18 cellular contexts compared by ENCODE assay signal in genomic region chr3:144036498-144036897, GRCh38.
DNase-seq lines count a peak whose midpoint lies in the region; ATAC-seq, FAIRE-seq and TF ChIP-seq lines count a peak whose summit lies in the region.
"Had no signal": no experiment of that assay in that cellular context is flagged by ENCODE, and none has a peak within 500 bp of the region (broad histone marks: within the 10 kb centered on the region; RNA-seq: fewer than 3 reads in every experiment).

No MANE protein-coding gene starts in this region.

- DNase-seq in GM12892 (ENCODE audit: insufficient read length) (no peak), NCI-H82 treated with DMSO at 0.1 percent for 48 hours (lab: John Stamatoyannopoulos, UW; ENCODE audit: unreplicated experiment) (peak; percentile 48), keratinocyte (ENCODE audit: low read depth, low spot score) (no peak), transverse colon (no peak), WTC11 (ENCODE audit: low spot score) (no peak)
- DNase-seq in activated CD4-positive, alpha-beta memory T cell treated with anti-CD3 and anti-CD28 coated beads, Interleukin-2, amount 10 ng/mL, durations not matched to agents 7 days and 5 days, result no peak
- DNase-seq: GF-D8, H9, NCI-H1436, NCI-H2029 treated with DMSO at 0.1 percent for 48 hours, NCI-H2171 treated with DMSO at 0.1 percent for 48 hours, Peyer's patch had no signal

- H3K27me3 ChIP-seq in keratinocyte (ENCODE audit: control insufficient read depth, extremely low read depth, insufficient read depth, low read length), result no peaks in the 10 kb centered on the region
- H3K27me3 ChIP-seq in transverse colon, result no peaks in the 10 kb centered on the region
- H3K27me3 ChIP-seq: Peyer's patch had no signal

- H3K27ac Mint-ChIP-seq in activated CD4-positive, alpha-beta memory T cell treated with anti-CD3 and anti-CD28 coated beads, Interleukin-2, amount 10 ng/mL, durations not matched to agents 7 days and 5 days, result no peak overlapping the region
- no peak overlapping the region for H3K27ac Mint-ChIP-seq in WTC11
- H3K27ac Mint-ChIP-seq: H9 had no signal

- in situ Hi-C loops in transverse colon (cut with MboI; ENCODE audit: low pct_ligation_motif_present in 1 of 4, low pct_unique_long_range_greater_than_20kb in 1 of 4, low sequenced_read_pairs in 3 of 4), result no loop called here

- peak overlapping the region; percentile 14 for H2AFZ ChIP-seq in keratinocyte (ENCODE audit: control insufficient read depth, low read length)

- no peak overlapping the region for H3K4me3 ChIP-seq in keratinocyte (ENCODE audit: control insufficient read depth in 2 of 3, extremely low read depth in 1 of 3, insufficient read depth in 2 of 3, low read depth in 1 of 3, low read length in 3 of 3)
- H3K4me3 ChIP-seq in transverse colon, result no peak overlapping the region
- H3K4me3 ChIP-seq: Peyer's patch had no signal

- dilution Hi-C loops in keratinocyte (cut with MboI; ENCODE audit: extremely low pct_ligation_motif_present, low sequenced_read_pairs), result no loop called here

- H3K4me1 Mint-ChIP-seq in activated CD4-positive, alpha-beta memory T cell treated with anti-CD3 and anti-CD28 coated beads, Interleukin-2, amount 10 ng/mL, durations not matched to agents 7 days and 5 days, result peaks cover 9% of the 10 kb centered on the region
- H3K4me1 Mint-ChIP-seq in WTC11, result peaks cover under 1% of the 10 kb centered on the region

- H3K79me2 ChIP-seq in keratinocyte (ENCODE audit: control insufficient read depth, insufficient read depth, low read length), result no peaks in the 10 kb centered on the region

- no peaks in the 10 kb centered on the region for H3K36me3 Mint-ChIP-seq in activated CD4-positive, alpha-beta memory T cell treated with anti-CD3 and anti-CD28 coated beads, Interleukin-2, amount 10 ng/mL, durations not matched to agents 7 days and 5 days (ENCODE audit: low read depth)
- no peaks in the 10 kb centered on the region for H3K36me3 Mint-ChIP-seq in WTC11

- H3K27me3 Mint-ChIP-seq in activated CD4-positive, alpha-beta memory T cell treated with anti-CD3 and anti-CD28 coated beads, Interleukin-2, amount 10 ng/mL, durations not matched to agents 7 days and 5 days, result peaks cover 4% of the 10 kb centered on the region
- no peaks in the 10 kb centered on the region for H3K27me3 Mint-ChIP-seq in WTC11 (ENCODE audit: low read depth)

- POLR2A ChIA-PET in activated CD4-positive, alpha-beta memory T cell treated with anti-CD3 and anti-CD28 coated beads, Interleukin-2, amount 10 ng/mL, durations not matched to agents 7 days and 5 days (lab: Charles Lee), result no interaction called here
- POLR2A ChIA-PET in WTC11 (lab: Charles Lee), result no interaction called here

- no peak overlapping the region for H3K4me2 ChIP-seq in keratinocyte (ENCODE audit: control insufficient read depth, extremely low read depth, insufficient read depth, low read depth, low read length)
- H3K4me2 ChIP-seq: KMS-11 had no signal

- FAIRE-seq in GM12892 (lab: Jason Lieb, UNC) (peak; percentile 27), keratinocyte (lab: Jason Lieb, UNC) (no peak)
- FAIRE-seq: HepG2 had no signal

- peaks cover 4% of the 10 kb centered on the region for H3K4me1 ChIP-seq in keratinocyte (ENCODE audit: control insufficient read depth, extremely low read depth, insufficient read depth, low read length)
- peaks cover 0 to 4% (median 0%) of the 10 kb centered on the region in 4 donors for H3K4me1 ChIP-seq in transverse colon
- H3K4me1 ChIP-seq: Peyer's patch had no signal

- H3K9me3 ChIP-seq in keratinocyte (ENCODE audit: control insufficient read depth, low read depth, low read length) (no peaks in the 10 kb centered on the region), transverse colon (no peaks in the 10 kb centered on the region)
- H3K9me3 ChIP-seq: Peyer's patch had no signal

- intact Hi-C loops in transverse colon (cut with DNase I; ENCODE audit: low total_unique reads), result no loop called here

- TF ChIP-seq CTCF in keratinocyte (optimal IDR thresholded peaks at IDR 0.05 in 1 of 3, IDR thresholded peaks at IDR 0.05 in 1 of 3, conservative IDR thresholded peaks at IDR 0.05 in 1 of 3; ENCODE audit: extremely low read depth in 1 of 3, insufficient read depth in 2 of 3, low read length in 3 of 3), result no peak
- no peak for TF ChIP-seq CTCF in transverse colon (IDR thresholded peaks at IDR 0.05)
- no peak for TF ChIP-seq CTCF in WTC11 (IDR thresholded peaks at IDR 0.05)

- no peak overlapping the region for H3K4me3 Mint-ChIP-seq in activated CD4-positive, alpha-beta memory T cell treated with anti-CD3 and anti-CD28 coated beads, Interleukin-2, amount 10 ng/mL, durations not matched to agents 7 days and 5 days
- H3K4me3 Mint-ChIP-seq in WTC11, result no peak overlapping the region
- H3K4me3 Mint-ChIP-seq: H9 had no signal

- no peaks in the 10 kb centered on the region for H4K20me1 ChIP-seq in keratinocyte (ENCODE audit: control insufficient read depth, extremely low read depth, insufficient read depth, low read length)

- ATAC-seq in HG02759 (IDR thresholded peaks at IDR 0.05; ENCODE audit: unreplicated experiment) (peak; percentile 25), GM18519 (IDR thresholded peaks at IDR 0.05; ENCODE audit: low FRiP score, unreplicated experiment) (no peak), WTC11 (no peak)
- ATAC-seq: HepG2, Right ventricle myocardium inferior had no signal

- H3K9me1 ChIP-seq in keratinocyte (ENCODE audit: control insufficient read depth, extremely low read depth, insufficient read depth, low read length), result no peaks in the 10 kb centered on the region

- CTCF ChIA-PET in activated CD4-positive, alpha-beta memory T cell treated with anti-CD3 and anti-CD28 coated beads, Interleukin-2, amount 10 ng/mL, durations not matched to agents 7 days and 5 days (lab: Charles Lee), result no interaction called here
- CTCF ChIA-PET in WTC11 (lab: Charles Lee), result no interaction called here

- whole genome bisulfite sequencing in transverse colon (ENCODE audit: low coverage in 1 of 2), 2 donors, result 93 to 100% methylated on average over 1 of the region's 1 CpG

- H3K36me3 ChIP-seq in keratinocyte (ENCODE audit: control insufficient read depth in 2 of 2, extremely low read depth in 1 of 2, insufficient read depth in 2 of 2, low read length in 2 of 2) (no peaks in the 10 kb centered on the region), transverse colon (no peaks in the 10 kb centered on the region)
- H3K36me3 ChIP-seq: Peyer's patch had no signal

- no peak overlapping the region for H3K27ac ChIP-seq in keratinocyte (ENCODE audit: control insufficient read depth, insufficient read depth, low read length)
- no peak overlapping the region for H3K27ac ChIP-seq in transverse colon
- H3K27ac ChIP-seq: C4-2B, KMS-11, Peyer's patch had no signal

- TF ChIP-seq POLR2A in GM12892 (IDR thresholded peaks at IDR 0.05; ENCODE audit: low read depth, low read length), result no peak
- no peak for TF ChIP-seq POLR2A in transverse colon (IDR thresholded peaks at IDR 0.05)

- H3K9me3 Mint-ChIP-seq in activated CD4-positive, alpha-beta memory T cell treated with anti-CD3 and anti-CD28 coated beads, Interleukin-2, amount 10 ng/mL, durations not matched to agents 7 days and 5 days, result no peaks in the 10 kb centered on the region
- H3K9me3 Mint-ChIP-seq in WTC11, result no peaks in the 10 kb centered on the region
- H3K9me3 Mint-ChIP-seq: H9 had no signal

- no peak for TF ChIP-seq EP300 in transverse colon (IDR thresholded peaks at IDR 0.05; ENCODE audit: low read depth)

- no peak overlapping the region for H3K9ac ChIP-seq in keratinocyte (ENCODE audit: control insufficient read depth, extremely low read depth, insufficient read depth, low read length)
- H3K9ac ChIP-seq: KMS-11 had no signal

TF ChIP-seq in WTC11, 78 proteins besides CTCF, POLR2A, EP300 and RAD21:
- TF ChIP-seq JAZF1 (CRISPR knock-in tag; IDR thresholded peaks at IDR 0.05) (no peak), TEAD4 (CRISPR knock-in tag; IDR thresholded peaks at IDR 0.05) (no peak), ZNF423 (CRISPR knock-in tag; IDR thresholded peaks at IDR 0.05) (no peak), ZNF425 (CRISPR knock-in tag; conservative IDR thresholded peaks at IDR 0.05) (no peak), GRHL2 (CRISPR knock-in tag; IDR thresholded peaks at IDR 0.05; ENCODE audit: insufficient replicate concordance, severe bottlenecking) (no peak), ZNF138 (CRISPR knock-in tag; conservative IDR thresholded peaks at IDR 0.05) (no peak), KAT7 (CRISPR knock-in tag; IDR thresholded peaks at IDR 0.05; ENCODE audit: borderline replicate concordance) (no peak), NR2C2 (CRISPR knock-in tag; IDR thresholded peaks at IDR 0.05) (no peak), CREM (CRISPR knock-in tag; IDR thresholded peaks at IDR 0.05) (no peak), NR1H2 (CRISPR knock-in tag; IDR thresholded peaks at IDR 0.05) (no peak), CREB1 (CRISPR knock-in tag; IDR thresholded peaks at IDR 0.05) (no peak)
- TF ChIP-seq, protein P1, sequence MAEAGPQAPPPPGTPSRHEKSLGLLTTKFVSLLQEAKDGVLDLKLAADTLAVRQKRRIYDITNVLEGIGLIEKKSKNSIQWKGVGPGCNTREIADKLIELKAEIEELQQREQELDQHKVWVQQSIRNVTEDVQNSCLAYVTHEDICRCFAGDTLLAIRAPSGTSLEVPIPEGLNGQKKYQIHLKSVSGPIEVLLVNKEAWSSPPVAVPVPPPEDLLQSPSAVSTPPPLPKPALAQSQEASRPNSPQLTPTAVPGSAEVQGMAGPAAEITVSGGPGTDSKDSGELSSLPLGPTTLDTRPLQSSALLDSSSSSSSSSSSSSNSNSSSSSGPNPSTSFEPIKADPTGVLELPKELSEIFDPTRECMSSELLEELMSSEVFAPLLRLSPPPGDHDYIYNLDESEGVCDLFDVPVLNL (CRISPR knock-in tag; IDR thresholded peaks at IDR 0.05; ENCODE audit: borderline replicate concordance, low read depth), result no peak
